In genomic region chr20:5893052-5893451, GRCh38 we compare ENCODE assay signal across 28 cellular contexts. TPM values are rescaled to one million over a fixed set of nuclear protein-coding genes. Genes with fewer than 3 reads are reported as not detected.
"Had no signal": no experiment of that assay in that cellular context is flagged by ENCODE, and none has a peak within 500 bp of the region (broad histone marks: within the 10 kb centered on the region; RNA-seq: fewer than 3 reads in every experiment).

No MANE protein-coding gene starts in this region.

- ATAC-seq: activated CD4-positive, CD25-positive, alpha-beta regulatory T cell treated with anti-CD3 and anti-CD28 coated beads, Interleukin-2, amount 50 U/mL, for 24 hours; activated CD8-positive, alpha-beta T cell treated with anti-CD3 and anti-CD28 coated beads for 36 hours; activated naive CD8-positive, alpha-beta T cell treated with anti-CD3 and anti-CD28 coated beads, Interleukin-2, amount 50 U/mL, for 24 hours; activated T-cell treated with anti-CD3 and anti-CD28 coated beads, Interleukin-2, amount 50 U/mL, for 4 hours; activated T-helper 17 cell treated with anti-CD3 and anti-CD28 coated beads, Interleukin-2, amount 50 U/mL, for 72 hours; body of pancreas; T-helper 17 cell had no signal

- H3K4me3 ChIP-seq: adrenal gland, body of pancreas, colonic mucosa, esophagus squamous epithelium had no signal

- DNase-seq: activated B cell treated with CpG ODN at 0.5 μM for 24 hours; activated CD4-positive, alpha-beta T cell treated with anti-CD3 and anti-CD28 coated beads for 48 hours; activated CD4-positive, alpha-beta T cell treated with anti-CD3 and anti-CD28 coated beads, Interleukin-2, amount 50 U/mL, for 1 hour; activated CD4-positive, alpha-beta T cell treated with anti-CD3 and anti-CD28 coated beads, Interleukin-2, amount 50 U/mL, for 48 hours; activated CD8-positive, alpha-beta memory T cell treated with anti-CD3 and anti-CD28 coated beads for 24 hours; activated CD8-positive, alpha-beta T cell treated with anti-CD3 and anti-CD28 coated beads for 36 hours; activated effector memory CD4-positive, alpha-beta T cell treated with Interleukin-2 at 50 U/mL for 16 hours; activated naive CD4-positive, alpha-beta T cell treated with anti-CD3 and anti-CD28 coated beads for 36 hours; activated naive CD8-positive, alpha-beta T cell treated with anti-CD3 and anti-CD28 coated beads for 36 hours; activated naive CD8-positive, alpha-beta T cell treated with anti-CD3 and anti-CD28 coated beads, Interleukin-2, amount 50 U/mL, for 24 hours; activated T-cell treated with anti-CD3 and anti-CD28 coated beads, Interleukin-2, amount 50 U/mL, for 4 hours; adrenal gland; amygdala; aorta; body of pancreas; central memory CD4-positive, alpha-beta T cell; cerebellar nuclear complex; colonic mucosa; effector CD8-positive, alpha-beta T cell; esophagus squamous epithelium; foreskin fibroblast; T-helper 1 cell; T-helper 17 cell; T1000; WERI-Rb-1 had no signal

RNA-seq across cellular contexts. Expression of gene CHGB, which starts 18.3 kb away (rescaled TPM):
- total RNA-seq: activated B cell treated with CpG ODN at 0.5 μM for 24 hours; activated CD8-positive, alpha-beta T cell treated with anti-CD3 and anti-CD28 coated beads for 36 hours; activated naive CD4-positive, alpha-beta T cell treated with anti-CD3 and anti-CD28 coated beads for 36 hours; aorta; endothelial cell of umbilical vein had no signal
